In genomic region chr13:101393140-101393539, GRCh38 we compare ENCODE assay signal across 29 cellular contexts. TPM values are rescaled to one million over a fixed set of nuclear protein-coding genes. Genes with fewer than 3 reads are reported as not detected.
"Had no signal": no experiment of that assay in that cellular context is flagged by ENCODE, and none has a peak within 500 bp of the region (broad histone marks: within the 10 kb centered on the region; RNA-seq: fewer than 3 reads in every experiment).

No MANE protein-coding gene starts in this region.

- ATAC-seq: esophagus mucosa; gastrocnemius medialis; heart left ventricle; left cardiac atrium; left lung; mucosa of descending colon; natural killer cell treated with Interleukin-12 subunit alpha and Interleukin-12 subunit beta and Interleukin-15 and Interleukin-18, amount 100 ng/mL, for 72 hours; stimulated activated effector memory CD8-positive, alpha-beta T cell treated with anti-CD3 and anti-CD28 coated beads, Interleukin-12 subunit alpha, Interleukin-12 subunit beta, amount 100 ng/mL, for 72 hours had no signal

- DNase-seq: dorsolateral prefrontal cortex; effector CD4-positive, alpha-beta T cell; foreskin fibroblast; gastrocnemius medialis; heart left ventricle; hippocampal formation; left cardiac atrium; left lung; mesenchymal stem cell; mucosa of descending colon; naive B cell; sigmoid colon; stimulated activated CD4-positive, alpha-beta T cell treated with anti-CD3 and anti-CD28 coated beads, Interleukin-2, amount 100 ng/mL, for 24 hours; stimulated activated CD4-positive, alpha-beta T cell treated with anti-CD3 and anti-CD28 coated beads, Interleukin-4, amount 100 ng/mL, for 24 hours; stimulated activated naive CD4-positive, alpha-beta T cell treated with Interleukin-2 at 50 U/mL for 16 hours; substantia nigra; testis; tibial artery had no signal

- H3K4me3 ChIP-seq: dorsolateral prefrontal cortex, gastrocnemius medialis, heart left ventricle, left lung, mucosa of descending colon, prostate gland, right atrium auricular region, sigmoid colon, testis, tibial artery had no signal

- H3K27ac Mint-ChIP-seq: mesothelial cell of epicardium; naive B cell; natural killer cell treated with Interleukin-12 subunit alpha and Interleukin-12 subunit beta and Interleukin-15 and Interleukin-18, amount 100 ng/mL, for 72 hours; stimulated activated effector memory CD8-positive, alpha-beta T cell treated with anti-CD3 and anti-CD28 coated beads, Interleukin-12 subunit alpha, Interleukin-12 subunit beta, amount 100 ng/mL, for 72 hours; type B pancreatic cell had no signal

- H3K27ac ChIP-seq: gastrocnemius medialis, heart left ventricle, left lung, neutrophil, prostate gland, right atrium auricular region, sigmoid colon, testis, tibial artery had no signal

- H3K36me3 ChIP-seq: gastrocnemius medialis, heart left ventricle, left lung, neutrophil, prostate gland, right atrium auricular region, sigmoid colon, tibial artery had no signal

- H3K27me3 Mint-ChIP-seq: natural killer cell treated with Interleukin-12 subunit alpha and Interleukin-12 subunit beta and Interleukin-15 and Interleukin-18, amount 100 ng/mL, for 72 hours; type B pancreatic cell had no signal

- H3K27me3 ChIP-seq: dorsolateral prefrontal cortex, gastrocnemius medialis, heart left ventricle, left lung, neutrophil, right atrium auricular region, sigmoid colon, testis, tibial artery had no signal

- H3K36me3 Mint-ChIP-seq: mesothelial cell of epicardium; naive B cell; natural killer cell treated with Interleukin-12 subunit alpha and Interleukin-12 subunit beta and Interleukin-15 and Interleukin-18, amount 100 ng/mL, for 72 hours; stimulated activated effector memory CD8-positive, alpha-beta T cell treated with anti-CD3 and anti-CD28 coated beads, Interleukin-12 subunit alpha, Interleukin-12 subunit beta, amount 100 ng/mL, for 72 hours; type B pancreatic cell had no signal

- FAIRE-seq: colon, islet of Langerhans had no signal

- H3K4me1 Mint-ChIP-seq: naive B cell; neural crest cell; stimulated activated effector memory CD8-positive, alpha-beta T cell treated with anti-CD3 and anti-CD28 coated beads, Interleukin-12 subunit alpha, Interleukin-12 subunit beta, amount 100 ng/mL, for 72 hours had no signal

- H3K4me1 ChIP-seq: gastrocnemius medialis, heart left ventricle, left lung, prostate gland, right atrium auricular region, sigmoid colon, testis had no signal

- H3K9me3 ChIP-seq: gastrocnemius medialis, heart left ventricle, left lung, mucosa of descending colon, neutrophil, prostate gland, right atrium auricular region, sigmoid colon, testis, tibial artery had no signal

- H3K4me3 Mint-ChIP-seq: mesothelial cell of epicardium; naive B cell; natural killer cell treated with Interleukin-12 subunit alpha and Interleukin-12 subunit beta and Interleukin-15 and Interleukin-18, amount 100 ng/mL, for 72 hours; neural crest cell; stimulated activated effector memory CD8-positive, alpha-beta T cell treated with anti-CD3 and anti-CD28 coated beads, Interleukin-12 subunit alpha, Interleukin-12 subunit beta, amount 100 ng/mL, for 72 hours; type B pancreatic cell had no signal

- H3K9me3 Mint-ChIP-seq: mesothelial cell of epicardium; natural killer cell treated with Interleukin-12 subunit alpha and Interleukin-12 subunit beta and Interleukin-15 and Interleukin-18, amount 100 ng/mL, for 72 hours; neural crest cell; stimulated activated effector memory CD8-positive, alpha-beta T cell treated with anti-CD3 and anti-CD28 coated beads, Interleukin-12 subunit alpha, Interleukin-12 subunit beta, amount 100 ng/mL, for 72 hours; type B pancreatic cell had no signal

RNA-seq across cellular contexts. Expression of gene NALCN, which starts 23.2 kb away (rescaled TPM):
- total RNA-seq: esophagus mucosa; natural killer cell treated with Interleukin-12 subunit alpha and Interleukin-12 subunit beta and Interleukin-15 and Interleukin-18, amount 100 ng/mL, for 72 hours had no signal

RNA-seq across cellular contexts. Expression of gene ITGBL1, which starts 59.3 kb away (rescaled TPM):
- total RNA-seq: natural killer cell treated with Interleukin-12 subunit alpha and Interleukin-12 subunit beta and Interleukin-15 and Interleukin-18, amount 100 ng/mL, for 72 hours; neural crest cell had no signal
